11 cellular contexts compared by ENCODE assay signal in the genomic region with DNA sequence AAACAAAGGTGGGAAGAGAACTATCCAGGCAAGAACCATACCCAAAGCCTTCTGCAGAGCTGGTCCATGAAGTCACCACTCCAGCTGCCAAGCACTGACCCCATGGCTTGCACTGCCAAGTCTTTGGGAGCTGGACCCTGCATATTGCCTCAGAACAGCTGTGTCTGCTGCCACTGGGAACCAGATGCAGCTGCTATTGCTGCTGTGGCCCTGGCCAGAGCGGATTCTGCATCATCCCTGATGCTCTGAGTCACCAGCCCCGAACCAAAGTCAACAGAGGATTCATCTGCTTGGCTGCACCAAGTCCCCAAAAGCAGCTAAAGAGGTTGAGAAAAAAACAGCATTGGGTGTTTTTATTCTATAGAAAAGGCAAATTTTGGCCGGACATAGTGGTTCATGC. TPM values are rescaled to one million over a fixed set of nuclear protein-coding genes. Genes with fewer than 3 reads are reported as not detected.
A peak's percentile ranks its signal among the peaks of the same experiment; 100 is the strongest.
DNase-seq lines count a peak whose midpoint lies in the region; FAIRE-seq and TF ChIP-seq lines count a peak whose summit lies in the region.
"Had no signal": no experiment of that assay in that cellular context is flagged by ENCODE, and none has a peak within 500 bp of the region (broad histone marks: within the 10 kb centered on the region; RNA-seq: fewer than 3 reads in every experiment).

No MANE protein-coding gene starts in this region.

- H3K9me2 ChIP-seq in SK-N-SH = no peaks in the 10 kb centered on the region

- no peaks in the 10 kb centered on the region for H3K9me3 ChIP-seq in SK-N-SH
- no peaks in the 10 kb centered on the region for H3K9me3 ChIP-seq in small intestine (ENCODE audit: control insufficient read depth, low read depth)
- no peaks in the 10 kb centered on the region for H3K9me3 ChIP-seq in testis

- TF ChIP-seq POLR2A in testis (IDR thresholded peaks at IDR 0.05) = no peak

- CTCF ChIA-PET in SK-N-SH (lab: Yijun Ruan, JAX) = interaction anchor here (0.9 kb wide), 1 partner anchor 204 kb away, joined by 3 read pairs; no protein-coding TSS in a partner anchor

- no peak for TF ChIP-seq CTCF in SK-N-SH (IDR thresholded peaks at IDR 0.05)
- no peak for TF ChIP-seq CTCF in fibroblast of the aortic adventitia (IDR thresholded peaks at IDR 0.05; ENCODE audit: insufficient read depth, low read length)
- TF ChIP-seq CTCF in testis (IDR thresholded peaks at IDR 0.05) = no peak

- H3K27ac ChIP-seq in SK-N-SH (ENCODE audit: low read depth in 2 of 2, low read length in 1 of 2) = peak overlapping the region in 1 of 2 experiments; percentile 0; a peak in 1 of 4 replicates
- no peak overlapping the region for H3K27ac ChIP-seq in small intestine (ENCODE audit: low read depth in 1 of 2, low read length in 1 of 2)
- H3K27ac ChIP-seq in testis = no peak overlapping the region

- H3F3A ChIP-seq in SK-N-SH (replicated peaks; ENCODE audit: insufficient read depth) = peaks cover 4% of the 10 kb centered on the region

- POLR2A ChIA-PET in SK-N-SH (lab: Yijun Ruan, JAX) = no interaction called here

- H3K36me3 ChIP-seq in SK-N-SH (replicated peaks in 1 of 2; ENCODE audit: control insufficient read depth in 1 of 2, insufficient read depth in 2 of 2, low read length in 1 of 2) (no peaks in the 10 kb centered on the region), small intestine (ENCODE audit: control insufficient read depth in 2 of 2, insufficient read depth in 2 of 2, low read length in 2 of 2) (no peaks in the 10 kb centered on the region), testis (ENCODE audit: low read depth, missing control alignments) (no peaks in the 10 kb centered on the region)

- no peak overlapping the region for H2AFZ ChIP-seq in SK-N-SH (ENCODE audit: low read depth)

- H3K4me3 ChIP-seq in SK-N-SH (ENCODE audit: low read depth in 2 of 2, low read length in 1 of 2) (no peak overlapping the region), fibroblast of the aortic adventitia (ENCODE audit: low read depth, low read length) (no peak overlapping the region), small intestine (ENCODE audit: low read depth in 1 of 2, low read length in 2 of 2) (no peak overlapping the region), testis (no peak overlapping the region)

- H3K27me3 ChIP-seq in SK-N-SH (ENCODE audit: insufficient read depth) (no peaks in the 10 kb centered on the region), small intestine (ENCODE audit: control insufficient read depth in 2 of 2, insufficient read depth in 2 of 2, low read length in 2 of 2) (no peaks in the 10 kb centered on the region), testis (no peaks in the 10 kb centered on the region)

- intact Hi-C loops in testis (cut with DNase I; ENCODE audit: low total_unique reads) = no loop called here

- H3K4me1 ChIP-seq in SK-N-SH (ENCODE audit: control insufficient read depth in 1 of 2, insufficient read depth in 2 of 2, low read depth in 1 of 2, low read length in 1 of 2) = peaks cover 0 to 9% of the 10 kb centered on the region in 2 experiments; a peak in 3 of 4 replicates
- H3K4me1 ChIP-seq in small intestine (ENCODE audit: control insufficient read depth in 2 of 2, insufficient read depth in 1 of 2, low read depth in 1 of 2, low read length in 1 of 2) = peaks cover 0 to 2% of the 10 kb centered on the region in 2 donors
- no peaks in the 10 kb centered on the region for H3K4me1 ChIP-seq in testis

- DNase-seq in Daoy (ENCODE audit: low read depth) (peak; percentile 83), SK-N-SH (no peak), fibroblast of the aortic adventitia (ENCODE audit: low read depth) (peak; percentile 89), pons (ENCODE audit: low spot score) (peak; percentile 56), cerebellar nuclear complex (lab: John Stamatoyannopoulos, UW) (no peak), small intestine (no peak), testis (no peak)
- no peak for DNase-seq in stimulated activated naive CD4-positive, alpha-beta T cell treated with Interleukin-2 at 50 U/mL for 16 hours (lab: John Stamatoyannopoulos, UW)
- DNase-seq: activated B cell treated with CpG ODN at 0.5 μM for 24 hours, GDM1, kidney had no signal

- TF ChIP-seq EP300 in SK-N-SH (IDR thresholded peaks at IDR 0.05; ENCODE audit: borderline replicate concordance in 1 of 2, low read depth in 1 of 2, low read length in 1 of 2) = peak in 1 of 2 experiments; percentile 53; a peak in 1 of 4 replicates

- FAIRE-seq in small intestine (lab: Jason Lieb, UNC) = no peak
- FAIRE-seq: kidney had no signal

- 26% methylated on average over 3 of the region's 3 CpGs for WGBS in SK-N-SH (ENCODE audit: low lambda C conversion rate)
- WGBS in small intestine, 3 donors = 75 to 91% (median 86%) methylated on average over 3 of the region's 3 CpGs
- 81 to 94% methylated on average over 3 of the region's 3 CpGs for WGBS in testis, 2 donors

- H3K9ac ChIP-seq in SK-N-SH = no peak overlapping the region

- H4K20me1 ChIP-seq in SK-N-SH (ENCODE audit: insufficient read depth) = no peaks in the 10 kb centered on the region

- peak overlapping the region; percentile 26; the same call in 1 of the 2 replicates for H3K4me2 ChIP-seq in SK-N-SH

- H3K79me2 ChIP-seq in SK-N-SH (ENCODE audit: insufficient read depth) = no peaks in the 10 kb centered on the region

- no peak for TF ChIP-seq RAD21 in SK-N-SH (IDR thresholded peaks at IDR 0.05; ENCODE audit: low read length)

TF ChIP-seq in SK-N-SH, 30 proteins besides CTCF, POLR2A, EP300 and RAD21 (continues in another document):
- TF ChIP-seq, protein P1, sequence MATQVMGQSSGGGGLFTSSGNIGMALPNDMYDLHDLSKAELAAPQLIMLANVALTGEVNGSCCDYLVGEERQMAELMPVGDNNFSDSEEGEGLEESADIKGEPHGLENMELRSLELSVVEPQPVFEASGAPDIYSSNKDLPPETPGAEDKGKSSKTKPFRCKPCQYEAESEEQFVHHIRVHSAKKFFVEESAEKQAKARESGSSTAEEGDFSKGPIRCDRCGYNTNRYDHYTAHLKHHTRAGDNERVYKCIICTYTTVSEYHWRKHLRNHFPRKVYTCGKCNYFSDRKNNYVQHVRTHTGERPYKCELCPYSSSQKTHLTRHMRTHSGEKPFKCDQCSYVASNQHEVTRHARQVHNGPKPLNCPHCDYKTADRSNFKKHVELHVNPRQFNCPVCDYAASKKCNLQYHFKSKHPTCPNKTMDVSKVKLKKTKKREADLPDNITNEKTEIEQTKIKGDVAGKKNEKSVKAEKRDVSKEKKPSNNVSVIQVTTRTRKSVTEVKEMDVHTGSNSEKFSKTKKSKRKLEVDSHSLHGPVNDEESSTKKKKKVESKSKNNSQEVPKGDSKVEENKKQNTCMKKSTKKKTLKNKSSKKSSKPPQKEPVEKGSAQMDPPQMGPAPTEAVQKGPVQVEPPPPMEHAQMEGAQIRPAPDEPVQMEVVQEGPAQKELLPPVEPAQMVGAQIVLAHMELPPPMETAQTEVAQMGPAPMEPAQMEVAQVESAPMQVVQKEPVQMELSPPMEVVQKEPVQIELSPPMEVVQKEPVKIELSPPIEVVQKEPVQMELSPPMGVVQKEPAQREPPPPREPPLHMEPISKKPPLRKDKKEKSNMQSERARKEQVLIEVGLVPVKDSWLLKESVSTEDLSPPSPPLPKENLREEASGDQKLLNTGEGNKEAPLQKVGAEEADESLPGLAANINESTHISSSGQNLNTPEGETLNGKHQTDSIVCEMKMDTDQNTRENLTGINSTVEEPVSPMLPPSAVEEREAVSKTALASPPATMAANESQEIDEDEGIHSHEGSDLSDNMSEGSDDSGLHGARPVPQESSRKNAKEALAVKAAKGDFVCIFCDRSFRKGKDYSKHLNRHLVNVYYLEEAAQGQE (IDR thresholded peaks at IDR 0.05; ENCODE audit: low read depth, low read length) = no peak
- TF ChIP-seq TCF12 (IDR thresholded peaks at IDR 0.05) (peak; percentile 92), MEF2A (IDR thresholded peaks at IDR 0.05; ENCODE audit: borderline replicate concordance, low read depth) (no peak), NFIC (IDR thresholded peaks at IDR 0.05; ENCODE audit: borderline replicate concordance) (peak; percentile 62), TEAD4 (IDR thresholded peaks at IDR 0.05; ENCODE audit: borderline replicate concordance, insufficient read depth) (0 out of 2 replicates have a peak, but pooled peaks have one; percentile 47), RFX5 (IDR thresholded peaks at IDR 0.05; ENCODE audit: low read length) (no peak), SMC3 (IDR thresholded peaks at IDR 0.05; ENCODE audit: low read depth, low read length) (no peak), NRF1 (IDR thresholded peaks at IDR 0.05; ENCODE audit: low read depth, low read length) (no peak)
- TF ChIP-seq, protein P2, sequence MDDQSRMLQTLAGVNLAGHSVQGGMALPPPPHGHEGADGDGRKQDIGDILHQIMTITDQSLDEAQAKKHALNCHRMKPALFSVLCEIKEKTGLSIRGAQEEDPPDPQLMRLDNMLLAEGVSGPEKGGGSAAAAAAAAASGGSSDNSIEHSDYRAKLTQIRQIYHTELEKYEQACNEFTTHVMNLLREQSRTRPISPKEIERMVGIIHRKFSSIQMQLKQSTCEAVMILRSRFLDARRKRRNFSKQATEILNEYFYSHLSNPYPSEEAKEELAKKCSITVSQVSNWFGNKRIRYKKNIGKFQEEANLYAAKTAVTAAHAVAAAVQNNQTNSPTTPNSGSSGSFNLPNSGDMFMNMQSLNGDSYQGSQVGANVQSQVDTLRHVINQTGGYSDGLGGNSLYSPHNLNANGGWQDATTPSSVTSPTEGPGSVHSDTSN (IDR thresholded peaks at IDR 0.05) = peak; percentile 35
- TF ChIP-seq, protein P3, sequence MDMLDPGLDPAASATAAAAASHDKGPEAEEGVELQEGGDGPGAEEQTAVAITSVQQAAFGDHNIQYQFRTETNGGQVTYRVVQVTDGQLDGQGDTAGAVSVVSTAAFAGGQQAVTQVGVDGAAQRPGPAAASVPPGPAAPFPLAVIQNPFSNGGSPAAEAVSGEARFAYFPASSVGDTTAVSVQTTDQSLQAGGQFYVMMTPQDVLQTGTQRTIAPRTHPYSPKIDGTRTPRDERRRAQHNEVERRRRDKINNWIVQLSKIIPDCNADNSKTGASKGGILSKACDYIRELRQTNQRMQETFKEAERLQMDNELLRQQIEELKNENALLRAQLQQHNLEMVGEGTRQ (IDR thresholded peaks at IDR 0.05; ENCODE audit: borderline replicate concordance, low read depth, low read length) = no peak

RNA-seq across cellular contexts. Expression of a gene that starts 39.2 kb away (rescaled TPM):
- total RNA-seq in Daoy (2014; rRNA removed; shearing (Covaris generic)) = 0.57 and 5.8 TPM in 2 replicates
- 5.9 and 7.5 TPM in 2 replicates for polyA plus RNA-seq in SK-N-SH (2012; rRNA removed)
- polyA plus RNA-seq in SK-N-SH (2012; cell fraction: cytosol; rRNA removed) = 5.7 and 6.2 TPM in 2 replicates
- 20.4 and 29.3 TPM in 2 replicates for polyA plus RNA-seq in SK-N-SH (2012; cell fraction: nucleus; rRNA removed)
- total RNA-seq in fibroblast of the aortic adventitia (ENCODE audit: low replicate concordance) = 3.2 and 3.5 TPM in 2 replicates
- 1 to 10 TPM; 3.0 to 6.0 (median 3.8) TPM for polyA plus RNA-seq in small intestine
- 10 to 100 TPM; 14.6 to 16.2 TPM for total RNA-seq in testis
- polyA plus RNA-seq in testis (ENCODE audit: insufficient read depth, low read depth, low replicate concordance) = 6.0 TPM

Comparison
In these comparisons a context has a peak if more than half of its experiments do, and no peak if none do; other contexts are left out.
1. DNase-seq: peak in Daoy (single experiment), fibroblast of the aortic adventitia (single experiment) and pons (single experiment); none in SK-N-SH (single experiment), cerebellar nuclear complex (0 of 2), small intestine (single experiment), stimulated activated naive CD4-positive, alpha-beta T cell treated with Interleukin-2 at 50 U/mL for 16 hours (single experiment) and testis (single experiment).